Comparison of ENCODE assay signal across 1 cellular context in genomic region chr10:75430000-75430763, GRCh38.
TF ChIP-seq lines count a peak whose summit lies in the region.

No MANE protein-coding gene starts in this region.

TF ChIP-seq in K562, 482 proteins besides CTCF, POLR2A, EP300 and RAD21 (continued from another document and continues in another):
- TF ChIP-seq ZNF384 (IDR thresholded peaks at IDR 0.05; ENCODE audit: low read depth, low read length), result no peak
- no peak for TF ChIP-seq CREBBP (IDR thresholded peaks at IDR 0.05; ENCODE audit: low read depth, low read length)
- no peak for TF ChIP-seq HDGF (IDR thresholded peaks at IDR 0.05)
- no peak for TF ChIP-seq WHSC1 (IDR thresholded peaks at IDR 0.05; ENCODE audit: low read length)
- no peak for TF ChIP-seq ZFP91 (CRISPR knock-in tag; IDR thresholded peaks at IDR 0.05)
- TF ChIP-seq MCM2 (IDR thresholded peaks at IDR 0.05; ENCODE audit: low read depth), result no peak
- peak; percentile 17; the same call in 1 of the 2 replicates for TF ChIP-seq DPF2 (IDR thresholded peaks at IDR 0.05)
- TF ChIP-seq, protein P1, sequence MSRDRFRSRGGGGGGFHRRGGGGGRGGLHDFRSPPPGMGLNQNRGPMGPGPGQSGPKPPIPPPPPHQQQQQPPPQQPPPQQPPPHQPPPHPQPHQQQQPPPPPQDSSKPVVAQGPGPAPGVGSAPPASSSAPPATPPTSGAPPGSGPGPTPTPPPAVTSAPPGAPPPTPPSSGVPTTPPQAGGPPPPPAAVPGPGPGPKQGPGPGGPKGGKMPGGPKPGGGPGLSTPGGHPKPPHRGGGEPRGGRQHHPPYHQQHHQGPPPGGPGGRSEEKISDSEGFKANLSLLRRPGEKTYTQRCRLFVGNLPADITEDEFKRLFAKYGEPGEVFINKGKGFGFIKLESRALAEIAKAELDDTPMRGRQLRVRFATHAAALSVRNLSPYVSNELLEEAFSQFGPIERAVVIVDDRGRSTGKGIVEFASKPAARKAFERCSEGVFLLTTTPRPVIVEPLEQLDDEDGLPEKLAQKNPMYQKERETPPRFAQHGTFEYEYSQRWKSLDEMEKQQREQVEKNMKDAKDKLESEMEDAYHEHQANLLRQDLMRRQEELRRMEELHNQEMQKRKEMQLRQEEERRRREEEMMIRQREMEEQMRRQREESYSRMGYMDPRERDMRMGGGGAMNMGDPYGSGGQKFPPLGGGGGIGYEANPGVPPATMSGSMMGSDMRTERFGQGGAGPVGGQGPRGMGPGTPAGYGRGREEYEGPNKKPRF (IDR thresholded peaks at IDR 0.05; ENCODE audit: low read depth, low read length), result no peak
- TF ChIP-seq ZNF263 (CRISPR knock-in tag; IDR thresholded peaks at IDR 0.05; ENCODE audit: borderline replicate concordance), result no peak
- TF ChIP-seq CXXC5 (CRISPR knock-in tag; IDR thresholded peaks at IDR 0.05), result 0 out of 2 replicates have a peak, but pooled peaks have one; percentile 33
- TF ChIP-seq, protein P2, sequence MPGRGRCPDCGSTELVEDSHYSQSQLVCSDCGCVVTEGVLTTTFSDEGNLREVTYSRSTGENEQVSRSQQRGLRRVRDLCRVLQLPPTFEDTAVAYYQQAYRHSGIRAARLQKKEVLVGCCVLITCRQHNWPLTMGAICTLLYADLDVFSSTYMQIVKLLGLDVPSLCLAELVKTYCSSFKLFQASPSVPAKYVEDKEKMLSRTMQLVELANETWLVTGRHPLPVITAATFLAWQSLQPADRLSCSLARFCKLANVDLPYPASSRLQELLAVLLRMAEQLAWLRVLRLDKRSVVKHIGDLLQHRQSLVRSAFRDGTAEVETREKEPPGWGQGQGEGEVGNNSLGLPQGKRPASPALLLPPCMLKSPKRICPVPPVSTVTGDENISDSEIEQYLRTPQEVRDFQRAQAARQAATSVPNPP (IDR thresholded peaks at IDR 0.05; ENCODE audit: borderline replicate concordance, insufficient read depth, insufficient read length), result no peak
- TF ChIP-seq, protein P3, sequence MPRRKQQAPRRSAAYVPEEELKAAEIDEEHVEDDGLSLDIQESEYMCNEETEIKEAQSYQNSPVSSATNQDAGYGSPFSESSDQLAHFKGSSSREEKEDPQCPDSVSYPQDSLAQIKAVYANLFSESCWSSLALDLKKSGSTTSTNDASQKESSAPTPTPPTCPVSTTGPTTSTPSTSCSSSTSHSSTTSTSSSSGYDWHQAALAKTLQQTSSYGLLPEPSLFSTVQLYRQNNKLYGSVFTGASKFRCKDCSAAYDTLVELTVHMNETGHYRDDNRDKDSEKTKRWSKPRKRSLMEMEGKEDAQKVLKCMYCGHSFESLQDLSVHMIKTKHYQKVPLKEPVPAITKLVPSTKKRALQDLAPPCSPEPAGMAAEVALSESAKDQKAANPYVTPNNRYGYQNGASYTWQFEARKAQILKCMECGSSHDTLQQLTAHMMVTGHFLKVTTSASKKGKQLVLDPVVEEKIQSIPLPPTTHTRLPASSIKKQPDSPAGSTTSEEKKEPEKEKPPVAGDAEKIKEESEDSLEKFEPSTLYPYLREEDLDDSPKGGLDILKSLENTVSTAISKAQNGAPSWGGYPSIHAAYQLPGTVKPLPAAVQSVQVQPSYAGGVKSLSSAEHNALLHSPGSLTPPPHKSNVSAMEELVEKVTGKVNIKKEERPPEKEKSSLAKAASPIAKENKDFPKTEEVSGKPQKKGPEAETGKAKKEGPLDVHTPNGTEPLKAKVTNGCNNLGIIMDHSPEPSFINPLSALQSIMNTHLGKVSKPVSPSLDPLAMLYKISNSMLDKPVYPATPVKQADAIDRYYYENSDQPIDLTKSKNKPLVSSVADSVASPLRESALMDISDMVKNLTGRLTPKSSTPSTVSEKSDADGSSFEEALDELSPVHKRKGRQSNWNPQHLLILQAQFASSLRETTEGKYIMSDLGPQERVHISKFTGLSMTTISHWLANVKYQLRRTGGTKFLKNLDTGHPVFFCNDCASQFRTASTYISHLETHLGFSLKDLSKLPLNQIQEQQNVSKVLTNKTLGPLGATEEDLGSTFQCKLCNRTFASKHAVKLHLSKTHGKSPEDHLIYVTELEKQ (CRISPR knock-in tag; IDR thresholded peaks at IDR 0.05), result no peak
- peak; percentile 50 for TF ChIP-seq ZFP36 (IDR thresholded peaks at IDR 0.05; ENCODE audit: low read depth, low read length, partially characterized antibody)
- TF ChIP-seq ZNF551 (CRISPR knock-in tag; IDR thresholded peaks at IDR 0.05), result no peak
- TF ChIP-seq MECOM (CRISPR knock-in tag; IDR thresholded peaks at IDR 0.05), result no peak
- peak in 1 of 2 experiments; percentile 98; a peak in 2 of 4 replicates for TF ChIP-seq FOXA3 (CRISPR knock-in tag; conservative IDR thresholded peaks at IDR 0.05 in 1 of 2, IDR thresholded peaks at IDR 0.05 in 1 of 2)
- no peak for TF ChIP-seq HDAC2 (IDR thresholded peaks at IDR 0.05)
- TF ChIP-seq ZKSCAN3 (CRISPR knock-in tag; IDR thresholded peaks at IDR 0.05), result no peak
- no peak for TF ChIP-seq FOXJ3 (CRISPR knock-in tag; IDR thresholded peaks at IDR 0.05)
- TF ChIP-seq POLR3A (IDR thresholded peaks at IDR 0.05; ENCODE audit: borderline replicate concordance, extremely low read depth, insufficient read depth, insufficient read length), result no peak
- no peak for TF ChIP-seq ZKSCAN1 (IDR thresholded peaks at IDR 0.05; ENCODE audit: low read depth, low read length)
- no peak for TF ChIP-seq KLF1 (tag; IDR thresholded peaks at IDR 0.05)
- TF ChIP-seq ZNF408 (CRISPR knock-in tag; IDR thresholded peaks at IDR 0.05; ENCODE audit: low read depth), result no peak
- no peak for TF ChIP-seq CEBPG (CRISPR knock-in tag; IDR thresholded peaks at IDR 0.05)
- TF ChIP-seq CEBPG (tag; conservative IDR thresholded peaks at IDR 0.05 in 1 of 2, IDR thresholded peaks at IDR 0.05 in 1 of 2), result 0 out of 4 replicates have a peak, but pooled peaks of 1 of the 2 experiments have one; percentile 28
- peak; percentile 68; the same call in 1 of the 2 replicates for TF ChIP-seq SMAD4 (CRISPR knock-in tag; conservative IDR thresholded peaks at IDR 0.05)
- TF ChIP-seq STAT5B (CRISPR knock-in tag; IDR thresholded peaks at IDR 0.05), result no peak
- TF ChIP-seq CSDE1 (IDR thresholded peaks at IDR 0.05), result no peak
- TF ChIP-seq, protein P4, sequence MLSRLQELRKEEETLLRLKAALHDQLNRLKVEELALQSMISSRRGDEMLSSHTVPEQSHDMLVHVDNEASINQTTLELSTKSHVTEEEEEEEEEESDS (CRISPR knock-in tag; IDR thresholded peaks at IDR 0.05), result no peak
- no peak for TF ChIP-seq RBM17 (IDR thresholded peaks at IDR 0.05; ENCODE audit: borderline replicate concordance, low read depth, low read length)
- TF ChIP-seq HLTF (IDR thresholded peaks at IDR 0.05), result no peak
- no peak for TF ChIP-seq ZNF431 (CRISPR knock-in tag; IDR thresholded peaks at IDR 0.05)
- no peak for TF ChIP-seq ZEB2 (IDR thresholded peaks at IDR 0.05)
- no peak for TF ChIP-seq ZNF311 (CRISPR knock-in tag; IDR thresholded peaks at IDR 0.05)
- TF ChIP-seq RBM39 (optimal IDR thresholded peaks at IDR 0.05; ENCODE audit: low read depth, low read length), result no peak
- peak in 1 of 2 experiments; percentile 34; a peak in 1 of 4 replicates for TF ChIP-seq KDM4B (IDR thresholded peaks at IDR 0.05; ENCODE audit: borderline replicate concordance in 2 of 2, low read depth in 1 of 2)
- no peak for TF ChIP-seq HDAC3 (IDR thresholded peaks at IDR 0.05; ENCODE audit: borderline replicate concordance, partially characterized antibody)
- no peak for TF ChIP-seq PYGO2 (tag; IDR thresholded peaks at IDR 0.05)
- no peak for TF ChIP-seq PML (IDR thresholded peaks at IDR 0.05; ENCODE audit: low read length)
- TF ChIP-seq, protein P5, sequence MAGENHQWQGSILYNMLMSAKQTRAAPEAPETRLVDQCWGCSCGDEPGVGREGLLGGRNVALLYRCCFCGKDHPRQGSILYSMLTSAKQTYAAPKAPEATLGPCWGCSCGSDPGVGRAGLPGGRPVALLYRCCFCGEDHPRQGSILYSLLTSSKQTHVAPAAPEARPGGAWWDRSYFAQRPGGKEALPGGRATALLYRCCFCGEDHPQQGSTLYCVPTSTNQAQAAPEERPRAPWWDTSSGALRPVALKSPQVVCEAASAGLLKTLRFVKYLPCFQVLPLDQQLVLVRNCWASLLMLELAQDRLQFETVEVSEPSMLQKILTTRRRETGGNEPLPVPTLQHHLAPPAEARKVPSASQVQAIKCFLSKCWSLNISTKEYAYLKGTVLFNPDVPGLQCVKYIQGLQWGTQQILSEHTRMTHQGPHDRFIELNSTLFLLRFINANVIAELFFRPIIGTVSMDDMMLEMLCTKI (IDR thresholded peaks at IDR 0.05; ENCODE audit: partially characterized antibody), result no peak
- no peak for TF ChIP-seq SREBF1 (IDR thresholded peaks at IDR 0.05; ENCODE audit: borderline replicate concordance, low read depth, low read length)
- TF ChIP-seq JUN (IDR thresholded peaks at IDR 0.05; ENCODE audit: borderline replicate concordance, low read depth, low read length), result no peak
- no peak for TF ChIP-seq JUN (CRISPR knock-in tag; IDR thresholded peaks at IDR 0.05; ENCODE audit: borderline replicate concordance)
- TF ChIP-seq ZNF668 (CRISPR knock-in tag; IDR thresholded peaks at IDR 0.05), result no peak
- TF ChIP-seq ESRRA (IDR thresholded peaks at IDR 0.05; ENCODE audit: borderline replicate concordance, low read depth), result 0 out of 2 replicates have a peak, but pooled peaks have one; percentile 25
- TF ChIP-seq ADNP (tag; IDR thresholded peaks at IDR 0.05), result no peak
- TF ChIP-seq SPI1 (IDR thresholded peaks at IDR 0.05; ENCODE audit: borderline replicate concordance, low read depth, low read length), result peak; percentile 96
- no peak for TF ChIP-seq HEY1 (CRISPR knock-in tag; IDR thresholded peaks at IDR 0.05; ENCODE audit: borderline replicate concordance)
- TF ChIP-seq ZNF140 (CRISPR knock-in tag; IDR thresholded peaks at IDR 0.05), result no peak
- no peak for TF ChIP-seq SRF (CRISPR knock-in tag; IDR thresholded peaks at IDR 0.05)
- no peak for TF ChIP-seq RFX5 (IDR thresholded peaks at IDR 0.05; ENCODE audit: low read depth, low read length)
- no peak for TF ChIP-seq ZNF785 (CRISPR knock-in tag; IDR thresholded peaks at IDR 0.05)
- peak; percentile 84; the same call in 1 of the 2 replicates for TF ChIP-seq ZBTB17 (CRISPR knock-in tag; IDR thresholded peaks at IDR 0.05)
